9 cellular contexts compared by ENCODE assay signal in the genomic region with DNA sequence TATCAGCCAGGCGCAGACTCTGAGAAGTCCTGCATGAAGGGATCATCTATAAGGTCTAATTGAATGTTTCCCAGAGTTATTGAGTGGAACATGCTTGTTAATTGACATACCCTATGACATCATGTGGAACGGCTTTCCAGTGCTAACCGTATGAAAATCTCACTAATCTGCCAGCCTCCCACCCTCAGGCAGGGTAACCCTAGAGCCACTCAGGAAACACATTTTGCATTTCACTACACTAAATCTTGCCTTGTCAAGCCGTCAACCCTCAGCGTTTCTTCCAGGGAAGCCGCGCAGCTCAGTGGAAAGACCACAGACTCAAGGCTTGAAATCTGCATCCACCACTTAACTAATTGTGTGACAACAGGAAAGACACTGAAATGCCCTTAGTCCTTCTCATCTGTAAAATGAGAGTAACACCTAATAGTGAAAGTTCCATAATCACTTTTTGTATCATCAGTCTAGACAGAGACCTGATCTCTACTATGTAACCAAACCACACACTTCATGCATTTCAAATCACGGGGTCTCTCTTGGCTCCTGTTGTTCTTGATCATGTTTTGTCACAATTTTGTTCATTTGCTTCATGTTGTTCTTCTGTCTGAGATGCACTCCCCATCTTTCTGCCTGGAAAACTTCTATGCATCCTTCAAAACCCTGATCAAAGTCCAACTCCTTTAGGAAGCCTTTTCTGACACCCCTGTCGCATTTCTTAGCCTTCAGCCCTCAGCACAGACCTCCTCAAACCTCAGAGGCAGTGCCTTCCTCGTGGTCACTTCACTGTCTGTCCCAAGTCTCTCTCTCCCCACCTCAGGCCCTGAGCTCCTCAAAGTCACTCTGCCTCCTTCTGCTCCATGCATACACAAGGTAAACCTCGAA.
DNase-seq lines count a peak whose midpoint lies in the region; ATAC-seq and TF ChIP-seq lines count a peak whose summit lies in the region.
"Had no signal": no experiment of that assay in that cellular context is flagged by ENCODE, and none has a peak within 500 bp of the region (broad histone marks: within the 10 kb centered on the region; RNA-seq: fewer than 3 reads in every experiment).

No MANE protein-coding gene starts in this region.

- H3K27ac Mint-ChIP-seq in stimulated activated naive CD8-positive, alpha-beta T cell treated with anti-CD3 and anti-CD28 coated beads, Interleukin-15, amount 100 ng/mL, for 72 hours: peak overlapping the region in 1 of 2 donors; percentile 95

- peak overlapping the region; percentile 56 to 65 for H3K4me3 Mint-ChIP-seq in stimulated activated naive CD8-positive, alpha-beta T cell treated with anti-CD3 and anti-CD28 coated beads, Interleukin-15, amount 100 ng/mL, for 72 hours

- peaks cover 93% of the 10 kb centered on the region for H3K4me1 Mint-ChIP-seq in stimulated activated naive CD8-positive, alpha-beta T cell treated with anti-CD3 and anti-CD28 coated beads, Interleukin-15, amount 100 ng/mL, for 72 hours

- TF ChIP-seq EP300 in transverse colon (IDR thresholded peaks at IDR 0.05; ENCODE audit: low read depth): no peak

- no peaks in the 10 kb centered on the region for H3K27me3 ChIP-seq in transverse colon

- DNase-seq in stimulated activated CD4-positive, alpha-beta T cell treated with anti-CD3 and anti-CD28 coated beads, Interleukin-15, amount 100 ng/mL, for 48 hours (ENCODE audit: low read depth in 2 of 2): peak; percentile 19
- no peak for DNase-seq in stimulated activated CD4-positive, alpha-beta T cell treated with anti-CD3 and anti-CD28 coated beads, Interleukin-4, amount 100 ng/mL, for 1 hour
- peak; percentile 64 to 73 for DNase-seq in activated CD4-positive, alpha-beta T cell treated with anti-CD3 and anti-CD28 coated beads, Interleukin-2, amount 50 U/mL, for 48 hours
- DNase-seq in stimulated activated naive CD8-positive, alpha-beta T cell treated with anti-CD3 and anti-CD28 coated beads, Interleukin-15, amount 100 ng/mL, for 72 hours: peak; percentile 11 to 56
- no peak for DNase-seq in transverse colon
- no peak for DNase-seq in kidney tubule cell (ENCODE audit: low spot score)
- no peak for DNase-seq in globus pallidus (ENCODE audit: low spot score)
- DNase-seq: NCI-H1694 treated with DMSO at 0.1 percent for 48 hours had no signal

- H3K4me3 ChIP-seq in transverse colon: no peak overlapping the region

- intact Hi-C loops in transverse colon (cut with DNase I; ENCODE audit: low total_unique reads): no loop called here

- H3K4me1 ChIP-seq in transverse colon: peaks cover 7 to 28% (median 16%) of the 10 kb centered on the region in 4 donors

- peaks cover 2 to 9% of the 10 kb centered on the region in 2 donors for H3K9me3 Mint-ChIP-seq in stimulated activated naive CD8-positive, alpha-beta T cell treated with anti-CD3 and anti-CD28 coated beads, Interleukin-15, amount 100 ng/mL, for 72 hours

- no peak overlapping the region for H3K27ac ChIP-seq in transverse colon

- WGBS in transverse colon (ENCODE audit: low coverage in 1 of 2), 2 donors: 64 to 73% methylated on average over 9 to 11 of the region's 11 CpGs

- peak; percentile 81 for ATAC-seq in HG02885 (IDR thresholded peaks at IDR 0.05; ENCODE audit: poor library complexity, unreplicated experiment)
- ATAC-seq in stimulated activated naive CD8-positive, alpha-beta T cell treated with anti-CD3 and anti-CD28 coated beads, Interleukin-15, amount 100 ng/mL, for 72 hours: peak; percentile 95

- no peaks in the 10 kb centered on the region for H3K36me3 ChIP-seq in transverse colon

- in situ Hi-C loops in transverse colon (cut with MboI; ENCODE audit: low pct_ligation_motif_present in 1 of 4, low pct_unique_long_range_greater_than_20kb in 1 of 4, low sequenced_read_pairs in 3 of 4): no loop called here

- no peaks in the 10 kb centered on the region for H3K9me3 ChIP-seq in transverse colon

- no peak for TF ChIP-seq CTCF in transverse colon (IDR thresholded peaks at IDR 0.05)

- H3K27me3 Mint-ChIP-seq in stimulated activated naive CD8-positive, alpha-beta T cell treated with anti-CD3 and anti-CD28 coated beads, Interleukin-15, amount 100 ng/mL, for 72 hours: peaks cover 8% of the 10 kb centered on the region

- TF ChIP-seq POLR2A in transverse colon (IDR thresholded peaks at IDR 0.05): no peak

Comparison
In these comparisons a context has a peak if more than half of its experiments do, and no peak if none do; other contexts are left out.
1. DNase-seq: peak in stimulated activated CD4-positive, alpha-beta T cell treated with anti-CD3 and anti-CD28 coated beads, Interleukin-15, amount 100 ng/mL, for 48 hours (2 of 2), activated CD4-positive, alpha-beta T cell treated with anti-CD3 and anti-CD28 coated beads, Interleukin-2, amount 50 U/mL, for 48 hours (2 of 2) and stimulated activated naive CD8-positive, alpha-beta T cell treated with anti-CD3 and anti-CD28 coated beads, Interleukin-15, amount 100 ng/mL, for 72 hours (2 of 2); none in stimulated activated CD4-positive, alpha-beta T cell treated with anti-CD3 and anti-CD28 coated beads, Interleukin-4, amount 100 ng/mL, for 1 hour (single experiment), transverse colon (single experiment), kidney tubule cell (single experiment) and globus pallidus (single experiment).